Comparison of ENCODE assay signal across 9 cellular contexts in the genomic region with DNA sequence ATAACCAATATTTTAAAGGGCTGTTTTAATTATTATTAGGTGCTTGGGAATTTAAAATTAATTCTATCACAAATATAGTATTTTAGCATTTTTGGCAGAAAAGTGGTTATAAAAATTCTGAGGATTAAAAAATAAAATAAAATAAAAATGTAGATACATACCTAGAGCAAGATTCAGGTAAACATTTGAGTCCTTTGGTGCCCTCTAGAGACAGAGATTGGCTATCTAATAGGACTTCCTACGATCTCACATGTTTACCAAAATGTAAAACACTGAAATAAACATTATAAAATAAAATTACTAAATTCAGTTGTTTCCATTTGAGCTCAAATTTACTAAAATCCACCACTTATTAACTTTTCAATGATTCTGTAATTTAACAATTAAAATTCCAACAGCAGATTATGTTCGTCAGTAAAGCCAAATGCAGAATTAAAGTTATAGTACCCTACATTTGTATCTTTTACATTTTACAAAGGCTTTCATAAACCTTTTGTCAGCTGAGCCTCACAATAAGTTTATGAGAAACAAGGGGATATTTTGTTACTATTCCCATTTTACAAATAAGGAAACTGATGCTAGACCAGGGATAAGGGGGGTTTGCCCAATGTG. TPM values are rescaled to one million over a fixed set of nuclear protein-coding genes. Genes with fewer than 3 reads are reported as not detected.
DNase-seq lines count a peak whose midpoint lies in the region; ATAC-seq and TF ChIP-seq lines count a peak whose summit lies in the region.
"Had no signal": no experiment of that assay in that cellular context is flagged by ENCODE, and none has a peak within 500 bp of the region (broad histone marks: within the 10 kb centered on the region; RNA-seq: fewer than 3 reads in every experiment).

No MANE protein-coding gene starts in this region.

- H3K27me3 ChIP-seq in RWPE2 (ENCODE audit: insufficient read depth, poor library complexity, severe bottlenecking) (no peaks in the 10 kb centered on the region), hepatocyte (no peaks in the 10 kb centered on the region)

- DNase-seq in AG08395 (ENCODE audit: low spot score) (peak; percentile 12), RWPE2 (ENCODE audit: low spot score) (no peak), hepatocyte (ENCODE audit: low spot score) (peak; percentile 33), GDM1 (lab: John Stamatoyannopoulos, UW) (no peak), HuH-7.5 (ENCODE audit: low spot score) (no peak)

- H3K36me3 ChIP-seq in RWPE2 (ENCODE audit: low read depth) = peaks cover 5% of the 10 kb centered on the region; the same call in 1 of the 2 replicates
- H3K36me3 ChIP-seq in hepatocyte (replicated peaks; ENCODE audit: insufficient read depth, low read depth) = no peaks in the 10 kb centered on the region

- no peaks in the 10 kb centered on the region for H3K9me3 ChIP-seq in RWPE2 (ENCODE audit: severe bottlenecking)
- no peaks in the 10 kb centered on the region for H3K9me3 ChIP-seq in hepatocyte (ENCODE audit: low read depth)

- WGBS in hepatocyte (ENCODE audit: low lambda C conversion rate, missing lambda C conversion rate) = 71% methylated on average over 2 of the region's 2 CpGs

- no peak overlapping the region for H2AFZ ChIP-seq in hepatocyte

- H3K27ac ChIP-seq in RWPE2 (ENCODE audit: poor library complexity, severe bottlenecking) (no peak overlapping the region), hepatocyte (no peak overlapping the region)

- 0 out of 2 replicates have a peak, but pooled peaks have one; percentile 15 for TF ChIP-seq CTCF in GM12875 (IDR thresholded peaks at IDR 0.05; ENCODE audit: borderline replicate concordance, insufficient read depth, low read depth, low read length)
- TF ChIP-seq CTCF in RWPE2 (IDR thresholded peaks at IDR 0.05; ENCODE audit: poor library complexity, severe bottlenecking) = peak; percentile 73
- TF ChIP-seq CTCF in hepatocyte (IDR thresholded peaks at IDR 0.05; ENCODE audit: poor library complexity) = peak; percentile 60

- no peaks in the 10 kb centered on the region for H3K79me2 ChIP-seq in hepatocyte

- H3K4me1 ChIP-seq in RWPE2 (ENCODE audit: insufficient read depth, poor library complexity, severe bottlenecking) (no peaks in the 10 kb centered on the region), hepatocyte (ENCODE audit: insufficient read depth) (no peaks in the 10 kb centered on the region)

- no peak overlapping the region for H3K4me2 ChIP-seq in hepatocyte

- no peaks in the 10 kb centered on the region for H3K9me2 ChIP-seq in hepatocyte (replicated peaks; ENCODE audit: insufficient read depth)

- ATAC-seq in RWPE2 (ENCODE audit: low read depth) = 0 out of 3 replicates have a peak, but pooled peaks have one; percentile 31
- no peak for ATAC-seq in GM21381 (IDR thresholded peaks at IDR 0.05; ENCODE audit: unreplicated experiment)
- no peak for ATAC-seq in GM18870 (IDR thresholded peaks at IDR 0.05; ENCODE audit: unreplicated experiment)
- ATAC-seq: activated CD4-positive, CD25-positive, alpha-beta regulatory T cell treated with anti-CD3 and anti-CD28 coated beads, Interleukin-2, amount 50 U/mL, for 24 hours had no signal

- H4K20me1 ChIP-seq in hepatocyte (ENCODE audit: insufficient read depth, poor library complexity, severe bottlenecking) = no peaks in the 10 kb centered on the region

- no peak overlapping the region for H3K4me3 ChIP-seq in GM12875 (ENCODE audit: low read depth, low read length)
- no peak overlapping the region for H3K4me3 ChIP-seq in RWPE2 (ENCODE audit: severe bottlenecking)
- H3K4me3 ChIP-seq in hepatocyte = no peak overlapping the region

RNA-seq across cellular contexts. Expression of a gene that starts 27.7 kb away (rescaled TPM):
- 16.6 and 18.4 TPM in 2 replicates for total RNA-seq in hepatocyte
- 17.6 and 27.1 TPM in 2 replicates for polyA plus RNA-seq in hepatocyte

Comparison
In these comparisons a context has a peak if more than half of its experiments do, and no peak if none do; other contexts are left out.
1. DNase-seq: peak in AG08395 (single experiment) and hepatocyte (single experiment); none in RWPE2 (single experiment), GDM1 (single experiment) and HuH-7.5 (single experiment).
2. CTCF ChIP-seq: peak in every context shown above with its lines; median percentile 73 in RWPE2; 60 in hepatocyte; 15 in GM12875.